Comparison of ENCODE assay signal across 8 cellular contexts in the genomic region with DNA sequence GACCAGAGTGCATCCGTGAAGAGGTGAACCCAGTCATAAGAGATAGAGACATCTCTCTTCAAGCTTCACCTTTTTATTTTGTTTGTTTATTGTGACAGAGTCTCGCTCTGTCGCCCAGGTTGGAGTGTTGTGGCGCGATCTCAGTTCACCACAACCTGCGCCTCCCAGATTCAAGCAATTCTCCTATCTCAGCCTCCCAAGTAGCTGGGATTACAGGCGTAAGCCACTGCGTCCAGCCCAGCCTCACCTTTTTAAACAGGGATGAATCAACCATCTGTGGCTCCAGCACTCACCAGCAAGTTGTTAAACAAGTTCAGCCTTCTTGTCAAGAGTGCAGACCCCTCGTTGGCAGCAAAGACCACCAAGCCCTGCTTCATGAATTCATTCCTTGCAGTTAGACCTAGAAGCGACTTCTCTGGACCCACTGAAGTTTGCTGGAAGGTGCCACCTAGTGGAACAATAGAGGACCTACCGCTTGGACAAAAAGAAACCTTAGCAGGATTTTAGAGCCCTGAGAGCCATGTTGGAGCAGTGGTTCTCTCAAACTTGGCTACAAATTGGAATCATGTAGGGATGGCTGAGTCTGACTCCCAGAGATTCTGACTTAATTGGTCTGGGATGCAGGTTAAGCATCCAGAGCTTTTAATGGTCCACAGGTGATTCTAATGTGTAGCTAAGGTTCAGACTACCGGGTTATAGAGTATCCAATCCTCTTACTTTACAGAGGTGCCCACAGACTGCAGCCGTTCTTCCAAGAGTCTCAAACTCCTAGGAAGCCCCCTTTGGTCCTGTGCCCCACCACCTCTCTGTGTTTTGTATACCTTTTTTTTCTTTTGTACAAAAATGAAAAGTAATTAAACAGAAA. TPM values are rescaled to one million over a fixed set of nuclear protein-coding genes. Genes with fewer than 3 reads are reported as not detected.
DNase-seq lines count a peak whose midpoint lies in the region; ATAC-seq and TF ChIP-seq lines count a peak whose summit lies in the region.

No MANE protein-coding gene starts in this region.

- H3K27ac ChIP-seq in GM23338 (ENCODE audit: low read depth) (no peak overlapping the region), Karpas-422 (ENCODE audit: low read length) (no peak overlapping the region), mammary epithelial cell (ENCODE audit: insufficient read depth, low read depth, low read length) (no peak overlapping the region), thoracic aorta (no peak overlapping the region)

- ATAC-seq in GM23338, result peak; percentile 95
- ATAC-seq in thoracic aorta (ENCODE audit: insufficient number of reproducible peaks, low FRiP score, low read depth), result peak; percentile 55

- BruUV-seq in mammary epithelial cell (replicated peaks; lab: Mats Ljungman, UMichigan), result no TSS peak

- H3K36me3 ChIP-seq in GM23338 (ENCODE audit: insufficient read depth) (no peaks in the 10 kb centered on the region), Karpas-422 (ENCODE audit: insufficient read depth, low read length) (no peaks in the 10 kb centered on the region), mammary epithelial cell (ENCODE audit: insufficient read depth, low read length) (no peaks in the 10 kb centered on the region), thoracic aorta (no peaks in the 10 kb centered on the region)

- H3K79me2 ChIP-seq in GM23338 (replicated peaks; ENCODE audit: insufficient read depth) (no peaks in the 10 kb centered on the region), Karpas-422 (ENCODE audit: low read length) (no peaks in the 10 kb centered on the region), mammary epithelial cell (ENCODE audit: insufficient read depth, low read length) (no peaks in the 10 kb centered on the region)

- no peak overlapping the region for H3K4me3 Mint-ChIP-seq in GM23338

- H3K9ac ChIP-seq in Karpas-422 (ENCODE audit: low read length) (no peak overlapping the region), mammary epithelial cell (ENCODE audit: insufficient read depth, low read length) (no peak overlapping the region)

- TF ChIP-seq CTCF in GM23338 (conservative IDR thresholded peaks at IDR 0.05; ENCODE audit: low read depth in 2 of 2) (peak; percentile 85 to 91), mammary epithelial cell (conservative IDR thresholded peaks at IDR 0.05 in 1 of 2, IDR thresholded peaks at IDR 0.05 in 1 of 2; ENCODE audit: extremely low read depth in 1 of 2, insufficient read depth in 1 of 2, low read depth in 1 of 2, low read length in 2 of 2) (peak; percentile 74 to 80), thoracic aorta (IDR thresholded peaks at IDR 0.05) (peak; percentile 80)

- intact Hi-C loops in mammary epithelial cell (cut with micrococcal nuclease), result loop anchor here (1.0 kb wide), 3 partner anchors 108 to 225 kb away; no protein-coding TSS in a partner anchor

- peaks cover 12% of the 10 kb centered on the region for H3K4me1 Mint-ChIP-seq in GM23338

- WGBS in mammary epithelial cell (ENCODE audit: low coverage, missing lambda C conversion rate), result 58% methylated on average over 13 of the region's 13 CpGs

- in situ Hi-C loops in ACHN (cut with HindIII; ENCODE audit: low pct_ligation_motif_present, low pct_unique_long_range_greater_than_20kb, low sequenced_read_pairs), result no loop called here
- in situ Hi-C loops in mammary epithelial cell (cut with MboI; ENCODE audit: low sequenced_read_pairs in 2 of 2), result no loop called here

- CTCF ChIA-PET in mammary epithelial cell (lab: Charles Lee; ENCODE audit: low non-redundant PET), result no interaction called here

- no peaks in the 10 kb centered on the region for H3K27me3 Mint-ChIP-seq in GM23338 (ENCODE audit: insufficient read depth, low read depth, poor library complexity)

- H3K4me3 ChIP-seq in GM23338 (no peak overlapping the region), Karpas-422 (ENCODE audit: low read length) (no peak overlapping the region), mammary epithelial cell (replicated peaks in 1 of 3; ENCODE audit: insufficient read depth in 1 of 3, low read depth in 2 of 3, low read length in 3 of 3) (no peak overlapping the region), thoracic aorta (no peak overlapping the region)

- peak; percentile 61 for DNase-seq in ACHN
- DNase-seq in GDM1 (lab: John Stamatoyannopoulos, UW), result peak; percentile 27
- peak; percentile 85 for DNase-seq in GM23338 (ENCODE audit: low spot score)
- DNase-seq in Karpas-422, result peak; percentile 82
- peak; percentile 57 for DNase-seq in RPMI7951 (ENCODE audit: low read depth)
- DNase-seq in mammary epithelial cell, result peak; percentile 30
- DNase-seq in kidney glomerular epithelial cell (lab: John Stamatoyannopoulos, UW), result peak; percentile 35
- DNase-seq in thoracic aorta (ENCODE audit: low spot score), result no peak

- no peaks in the 10 kb centered on the region for H3K9me3 Mint-ChIP-seq in GM23338

- H3K9me2 ChIP-seq in GM23338 (ENCODE audit: insufficient read depth) (no peaks in the 10 kb centered on the region), Karpas-422 (replicated peaks; ENCODE audit: insufficient read depth, low read length) (no peaks in the 10 kb centered on the region)

- H3K4me2 ChIP-seq in GM23338 (peak overlapping the region; percentile 52; the same call in 1 of the 2 replicates), Karpas-422 (ENCODE audit: low read depth, low read length, poor library complexity, severe bottlenecking) (no peak overlapping the region), mammary epithelial cell (ENCODE audit: insufficient read depth, low read depth, low read length) (no peak overlapping the region)

- H3K4me1 ChIP-seq in GM23338 (ENCODE audit: insufficient read depth) (peaks cover 12% of the 10 kb centered on the region; the same call in 1 of the 2 replicates), Karpas-422 (ENCODE audit: low read length) (no peaks in the 10 kb centered on the region), mammary epithelial cell (ENCODE audit: insufficient read depth, low read length) (no peaks in the 10 kb centered on the region), thoracic aorta (ENCODE audit: control insufficient read depth in 1 of 2, low read depth in 2 of 2) (peaks cover 0 to 11% of the 10 kb centered on the region in 2 donors)

- peak overlapping the region; percentile 79 for H2AFZ ChIP-seq in GM23338
- no peak overlapping the region for H2AFZ ChIP-seq in Karpas-422 (ENCODE audit: low read length)
- no peak overlapping the region for H2AFZ ChIP-seq in mammary epithelial cell (ENCODE audit: low read depth, low read length)

- H3K27ac Mint-ChIP-seq in GM23338, result no peak overlapping the region

- no peaks in the 10 kb centered on the region for H3F3A ChIP-seq in GM23338 (replicated peaks; ENCODE audit: low read depth)

- H3K9me3 ChIP-seq in Karpas-422 (ENCODE audit: low read length) (no peaks in the 10 kb centered on the region), mammary epithelial cell (replicated peaks; ENCODE audit: insufficient read depth, low read length) (no peaks in the 10 kb centered on the region), thoracic aorta (no peaks in the 10 kb centered on the region)

- dilution Hi-C loops in mammary epithelial cell (cut with HindIII; ENCODE audit: low sequenced_read_pairs), result loop anchor here (5.0 kb wide), 2 partner anchors 52 to 93 kb away; no protein-coding TSS in a partner anchor

- H4K20me1 ChIP-seq in GM23338 (replicated peaks; ENCODE audit: insufficient read depth) (no peaks in the 10 kb centered on the region), Karpas-422 (ENCODE audit: insufficient read depth, low read depth, low read length) (no peaks in the 10 kb centered on the region; the same call in 1 of the 2 replicates), mammary epithelial cell (ENCODE audit: insufficient read depth, low read length) (no peaks in the 10 kb centered on the region)

- H3K27me3 ChIP-seq in GM23338 (ENCODE audit: insufficient read depth) (no peaks in the 10 kb centered on the region), Karpas-422 (ENCODE audit: low read length) (no peaks in the 10 kb centered on the region), mammary epithelial cell (ENCODE audit: insufficient read depth, low read length) (peaks cover 9% of the 10 kb centered on the region), thoracic aorta (replicated peaks; ENCODE audit: insufficient read depth) (no peaks in the 10 kb centered on the region)

- no peaks in the 10 kb centered on the region for H3K36me3 Mint-ChIP-seq in GM23338 (ENCODE audit: low read depth)

TF ChIP-seq in GM23338, 12 proteins besides CTCF, POLR2A, EP300 and RAD21 (continues in another document):
- TF ChIP-seq JUNB (IDR thresholded peaks at IDR 0.05; ENCODE audit: unreplicated experiment) (no peak), ZNF114 (CRISPR knock-in tag; IDR thresholded peaks at IDR 0.05) (no peak)

RNA-seq across cellular contexts. Expression of a gene that starts 10.5 kb away (rescaled TPM):
- total RNA-seq in GM23338 (2014; rRNA removed; shearing (Covaris generic)), result 9.4 and 12.9 TPM in 2 replicates
- polyA plus RNA-seq in GM23338 (2016; fragmentation: Nextera tagmentation; extraction: Ambion mirVana), result 2.6 and 3.2 TPM in 2 replicates
- 2.3 and 3.6 TPM in 2 replicates for total RNA-seq in Karpas-422 (2014; rRNA removed; shearing (Covaris generic); ENCODE audit: low replicate concordance)
- 26.4 and 27.9 TPM in 2 replicates for total RNA-seq in RPMI7951 (2014; rRNA removed; shearing (Covaris generic))
- 10 to 100 TPM; 31.3 to 34.0 TPM for total RNA-seq in mammary epithelial cell
- polyA plus RNA-seq in mammary epithelial cell, result 16.0 TPM
- polyA minus RNA-seq in mammary epithelial cell, result 41.9 TPM
- total RNA-seq in thoracic aorta, result 10 to 100 TPM; 43.0 to 52.7 TPM
